In the genomic region with DNA sequence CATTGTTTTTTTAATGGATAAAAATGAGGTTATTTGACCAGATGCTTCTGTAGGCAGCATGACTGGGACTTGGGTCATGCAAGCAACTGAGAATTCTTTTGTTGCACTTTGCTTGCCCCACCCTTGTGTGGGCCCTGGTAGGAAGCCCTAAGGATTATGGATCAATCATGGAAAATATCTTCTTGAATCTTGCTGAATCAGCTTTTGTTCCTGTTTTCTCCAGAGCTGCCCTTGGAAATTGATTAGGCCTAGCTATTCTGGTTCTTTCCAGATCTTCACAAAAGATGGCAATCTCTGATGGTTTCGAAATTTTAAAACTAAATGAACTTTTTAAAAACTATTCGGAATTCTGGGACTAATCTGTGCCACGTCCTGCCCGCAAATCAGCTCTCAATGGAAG, we compare ENCODE assay signal across 28 cellular contexts. TPM values are rescaled to one million over a fixed set of nuclear protein-coding genes. Genes with fewer than 3 reads are reported as not detected.
"Had no signal": no experiment of that assay in that cellular context is flagged by ENCODE, and none has a peak within 500 bp of the region (broad histone marks: within the 10 kb centered on the region; RNA-seq: fewer than 3 reads in every experiment).

No MANE protein-coding gene starts in this region.

- H3K4me3 ChIP-seq: coronary artery, dorsolateral prefrontal cortex, esophagus squamous epithelium, gastrocnemius medialis, heart right ventricle, left lung, lower lobe of right lung had no signal

- H3K9me3 ChIP-seq: esophagus squamous epithelium, gastrocnemius medialis, heart right ventricle, left lung, lower lobe of right lung had no signal

- H3K36me3 ChIP-seq: esophagus squamous epithelium, gastrocnemius medialis, heart right ventricle, left lung, lower lobe of right lung had no signal

- FAIRE-seq: colon, endometrium, islet of Langerhans, keratinocyte had no signal

- DNase-seq: dermis blood vessel endothelial cell; dorsolateral prefrontal cortex; effector CD8-positive, alpha-beta T cell; effector memory CD8-positive, alpha-beta T cell; endodermal cell; erythroblast; esophagus squamous epithelium; foreskin fibroblast; foreskin melanocyte; gastrocnemius medialis; glutamatergic neuron; head of caudate nucleus; heart right ventricle; hippocampal formation; left cardiac atrium; left lung; left ventricle myocardium superior; lower lobe of right lung; mesendoderm; midbrain had no signal

- H3K27ac ChIP-seq: coronary artery, dorsolateral prefrontal cortex, epithelial cell of prostate, esophagus squamous epithelium, gastrocnemius medialis, heart right ventricle, left lung, lower lobe of right lung had no signal

- H3K27me3 ChIP-seq: esophagus squamous epithelium, gastrocnemius medialis, left lung had no signal

- ATAC-seq: effector memory CD8-positive, alpha-beta T cell; esophagus mucosa; gastrocnemius medialis; heart right ventricle; left cardiac atrium; left lung; left ventricle myocardium superior; lower lobe of right lung had no signal

- H3K4me1 ChIP-seq: esophagus squamous epithelium, left lung, lower lobe of right lung had no signal

RNA-seq across cellular contexts. Expression of a gene that starts 58.6 kb away (rescaled TPM):
- total RNA-seq: mononuclear cell had no signal
